ENCODE assay signal across 1 cellular context in the genomic region with DNA sequence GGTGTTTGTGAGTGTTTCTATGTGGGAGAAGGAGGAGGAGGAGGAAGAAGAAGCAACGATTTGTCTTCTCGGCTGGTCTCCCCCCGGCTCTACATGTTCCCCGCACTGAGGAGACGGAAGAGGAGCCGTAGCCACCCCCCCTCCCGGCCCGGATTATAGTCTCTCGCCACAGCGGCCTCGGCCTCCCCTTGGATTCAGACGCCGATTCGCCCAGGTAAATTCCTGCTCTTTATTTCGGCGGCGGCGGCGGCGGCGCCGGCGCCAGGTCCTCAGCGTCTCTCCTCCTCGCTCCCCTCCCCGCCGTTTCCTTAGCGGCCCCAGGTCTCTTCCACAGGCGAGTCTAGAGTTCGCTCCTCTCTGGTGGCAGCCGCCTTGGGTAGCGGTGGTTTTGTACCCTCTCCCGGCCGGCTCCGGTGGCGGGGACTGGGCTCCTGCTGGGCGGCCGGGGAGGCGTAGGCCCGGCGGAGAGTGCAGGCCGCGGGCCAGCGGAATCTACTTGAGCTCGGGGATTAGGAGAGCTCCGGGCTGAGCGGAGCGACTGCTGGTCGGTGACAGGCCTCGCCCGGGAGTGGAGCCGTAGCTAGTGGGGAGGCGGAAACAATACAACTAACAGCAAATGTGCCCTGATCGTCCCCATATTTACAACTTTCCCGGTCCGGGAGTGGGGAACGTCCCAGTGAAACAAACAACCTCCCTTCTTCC.
A peak's percentile ranks its signal among the peaks of the same experiment; 100 is the strongest.
TF ChIP-seq lines count a peak whose summit lies in the region.

No MANE protein-coding gene starts in this region.

TF ChIP-seq in HepG2, 621 proteins besides CTCF, POLR2A, EP300 and RAD21 (continued from another document and continues in another):
- 0 out of 2 replicates have a peak, but pooled peaks have one; percentile 3 for TF ChIP-seq CSRNP2 (CRISPR knock-in tag; conservative IDR thresholded peaks at IDR 0.05; ENCODE audit: low read depth)
- no peak for TF ChIP-seq ZNF576 (CRISPR knock-in tag; IDR thresholded peaks at IDR 0.05)
- no peak for TF ChIP-seq GPN1 (CRISPR knock-in tag; IDR thresholded peaks at IDR 0.05; ENCODE audit: borderline replicate concordance)
- TF ChIP-seq ZNF138 (CRISPR knock-in tag; IDR thresholded peaks at IDR 0.05; ENCODE audit: low read depth) = no peak
- no peak for TF ChIP-seq JUN (CRISPR knock-in tag; IDR thresholded peaks at IDR 0.05)
- TF ChIP-seq ZNF850 (CRISPR knock-in tag; conservative IDR thresholded peaks at IDR 0.05) = no peak
- TF ChIP-seq ZNF543 (CRISPR knock-in tag; IDR thresholded peaks at IDR 0.05) = no peak
- TF ChIP-seq SRF (IDR thresholded peaks at IDR 0.05; ENCODE audit: low read depth, low read length) = no peak
- TF ChIP-seq RBM22 (optimal IDR thresholded peaks at IDR 0.05; ENCODE audit: low read length) = no peak
- TF ChIP-seq PHF20 (CRISPR knock-in tag; IDR thresholded peaks at IDR 0.05) = no peak
- TF ChIP-seq ZNF224 (CRISPR knock-in tag; IDR thresholded peaks at IDR 0.05) = no peak
- no peak for TF ChIP-seq KDM5A (IDR thresholded peaks at IDR 0.05; ENCODE audit: borderline replicate concordance, low read length)
- TF ChIP-seq CCAR2 (optimal IDR thresholded peaks at IDR 0.05; ENCODE audit: low read depth, low read length) = no peak
- no peak for TF ChIP-seq ATRX (CRISPR knock-in tag; IDR thresholded peaks at IDR 0.05; ENCODE audit: borderline replicate concordance)
- no peak for TF ChIP-seq TCF7L2 (IDR thresholded peaks at IDR 0.05; ENCODE audit: low read depth, low read length)
- no peak for TF ChIP-seq SNAPC5 (CRISPR knock-in tag; IDR thresholded peaks at IDR 0.05; ENCODE audit: borderline replicate concordance)
- no peak for TF ChIP-seq ZNF562 (CRISPR knock-in tag; IDR thresholded peaks at IDR 0.05; ENCODE audit: borderline replicate concordance)
- 0 out of 2 replicates have a peak, but pooled peaks have one; percentile 17 for TF ChIP-seq NRL (CRISPR knock-in tag; IDR thresholded peaks at IDR 0.05; ENCODE audit: borderline replicate concordance)
- no peak for TF ChIP-seq SATB2 (CRISPR knock-in tag; IDR thresholded peaks at IDR 0.05)
- TF ChIP-seq REST (IDR thresholded peaks at IDR 0.05; ENCODE audit: borderline replicate concordance in 1 of 2, low read depth in 1 of 2, low read length in 2 of 2) = no peak
- no peak for TF ChIP-seq CBX2 (IDR thresholded peaks at IDR 0.05; ENCODE audit: low read depth, low read length)
- TF ChIP-seq CBX2 (CRISPR knock-in tag; IDR thresholded peaks at IDR 0.05; ENCODE audit: low read depth) = no peak
- TF ChIP-seq PAWR (CRISPR knock-in tag; IDR thresholded peaks at IDR 0.05; ENCODE audit: borderline replicate concordance) = no peak
- TF ChIP-seq ZNF616 (CRISPR knock-in tag; IDR thresholded peaks at IDR 0.05; ENCODE audit: low read depth) = no peak
- TF ChIP-seq ZNF557 (CRISPR knock-in tag; IDR thresholded peaks at IDR 0.05) = no peak
- no peak for TF ChIP-seq ZNF598 (CRISPR knock-in tag; IDR thresholded peaks at IDR 0.05; ENCODE audit: borderline replicate concordance)
- no peak for TF ChIP-seq MBD4 (IDR thresholded peaks at IDR 0.05; ENCODE audit: borderline replicate concordance, low read length)
- TF ChIP-seq ZNF782 (CRISPR knock-in tag; IDR thresholded peaks at IDR 0.05; ENCODE audit: borderline replicate concordance) = 0 out of 2 replicates have a peak, but pooled peaks have one; percentile 34
- no peak for TF ChIP-seq CENPT (CRISPR knock-in tag; IDR thresholded peaks at IDR 0.05; ENCODE audit: low read depth)
- 0 out of 2 replicates have a peak, but pooled peaks have one; percentile 52 for TF ChIP-seq AFF4 (CRISPR knock-in tag; IDR thresholded peaks at IDR 0.05)
- no peak for TF ChIP-seq HOXA3 (CRISPR knock-in tag; IDR thresholded peaks at IDR 0.05)
- TF ChIP-seq FOXO1 (CRISPR knock-in tag; IDR thresholded peaks at IDR 0.05) = peak; percentile 60; the same call in 1 of the 2 replicates
- no peak for TF ChIP-seq IRF1 (CRISPR knock-in tag; IDR thresholded peaks at IDR 0.05; ENCODE audit: low read depth)
- no peak; the same call in 1 of the 2 replicates for TF ChIP-seq HDAC1 (CRISPR knock-in tag; IDR thresholded peaks at IDR 0.05)
- TF ChIP-seq ZNF484 (CRISPR knock-in tag; IDR thresholded peaks at IDR 0.05; ENCODE audit: borderline replicate concordance, low read depth) = no peak
- TF ChIP-seq EHMT2 (IDR thresholded peaks at IDR 0.05; ENCODE audit: borderline replicate concordance, low read depth, low read length) = no peak
- TF ChIP-seq REPIN1 (CRISPR knock-in tag; IDR thresholded peaks at IDR 0.05; ENCODE audit: borderline replicate concordance, low read depth) = no peak
- no peak for TF ChIP-seq NR2F1 (CRISPR knock-in tag; IDR thresholded peaks at IDR 0.05)
- 0 out of 2 replicates have a peak, but pooled peaks have one; percentile 53 for TF ChIP-seq SMAD3 (CRISPR knock-in tag; IDR thresholded peaks at IDR 0.05)
- no peak for TF ChIP-seq ZNF772 (CRISPR knock-in tag; IDR thresholded peaks at IDR 0.05)
- no peak for TF ChIP-seq ZBTB7A (CRISPR knock-in tag; IDR thresholded peaks at IDR 0.05)
- no peak for TF ChIP-seq NFATC3 (CRISPR knock-in tag; IDR thresholded peaks at IDR 0.05)
- TF ChIP-seq PCBP2 (optimal IDR thresholded peaks at IDR 0.05; ENCODE audit: low read depth, low read length, poor library complexity, severe bottlenecking) = no peak
- TF ChIP-seq ZBTB7B (CRISPR knock-in tag; IDR thresholded peaks at IDR 0.05) = no peak
- no peak for TF ChIP-seq ZNF704 (CRISPR knock-in tag; IDR thresholded peaks at IDR 0.05; ENCODE audit: borderline replicate concordance)
- TF ChIP-seq MTF2 (CRISPR knock-in tag; IDR thresholded peaks at IDR 0.05; ENCODE audit: borderline replicate concordance) = no peak
- TF ChIP-seq HOXA9 (CRISPR knock-in tag; IDR thresholded peaks at IDR 0.05; ENCODE audit: borderline replicate concordance) = no peak
- no peak for TF ChIP-seq SP5 (CRISPR knock-in tag; IDR thresholded peaks at IDR 0.05; ENCODE audit: borderline replicate concordance, low read depth)
- TF ChIP-seq, protein P1, sequence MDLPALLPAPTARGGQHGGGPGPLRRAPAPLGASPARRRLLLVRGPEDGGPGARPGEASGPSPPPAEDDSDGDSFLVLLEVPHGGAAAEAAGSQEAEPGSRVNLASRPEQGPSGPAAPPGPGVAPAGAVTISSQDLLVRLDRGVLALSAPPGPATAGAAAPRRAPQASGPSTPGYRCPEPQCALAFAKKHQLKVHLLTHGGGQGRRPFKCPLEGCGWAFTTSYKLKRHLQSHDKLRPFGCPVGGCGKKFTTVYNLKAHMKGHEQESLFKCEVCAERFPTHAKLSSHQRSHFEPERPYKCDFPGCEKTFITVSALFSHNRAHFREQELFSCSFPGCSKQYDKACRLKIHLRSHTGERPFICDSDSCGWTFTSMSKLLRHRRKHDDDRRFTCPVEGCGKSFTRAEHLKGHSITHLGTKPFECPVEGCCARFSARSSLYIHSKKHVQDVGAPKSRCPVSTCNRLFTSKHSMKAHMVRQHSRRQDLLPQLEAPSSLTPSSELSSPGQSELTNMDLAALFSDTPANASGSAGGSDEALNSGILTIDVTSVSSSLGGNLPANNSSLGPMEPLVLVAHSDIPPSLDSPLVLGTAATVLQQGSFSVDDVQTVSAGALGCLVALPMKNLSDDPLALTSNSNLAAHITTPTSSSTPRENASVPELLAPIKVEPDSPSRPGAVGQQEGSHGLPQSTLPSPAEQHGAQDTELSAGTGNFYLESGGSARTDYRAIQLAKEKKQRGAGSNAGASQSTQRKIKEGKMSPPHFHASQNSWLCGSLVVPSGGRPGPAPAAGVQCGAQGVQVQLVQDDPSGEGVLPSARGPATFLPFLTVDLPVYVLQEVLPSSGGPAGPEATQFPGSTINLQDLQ (CRISPR knock-in tag; IDR thresholded peaks at IDR 0.05) = no peak
- TF ChIP-seq NFE2L2 (IDR thresholded peaks at IDR 0.05; ENCODE audit: low read length) = no peak
- no peak for TF ChIP-seq ZKSCAN1 (IDR thresholded peaks at IDR 0.05; ENCODE audit: low read length)
- TF ChIP-seq TOE1 (CRISPR knock-in tag; IDR thresholded peaks at IDR 0.05) = no peak
- no peak for TF ChIP-seq SP140L (CRISPR knock-in tag; IDR thresholded peaks at IDR 0.05; ENCODE audit: borderline replicate concordance)
- no peak for TF ChIP-seq GTF3A (CRISPR knock-in tag; conservative IDR thresholded peaks at IDR 0.05)
- TF ChIP-seq ATF3 (CRISPR knock-in tag; IDR thresholded peaks at IDR 0.05) = 0 out of 2 replicates have a peak, but pooled peaks have one; percentile 15
- no peak for TF ChIP-seq CAMTA2 (CRISPR knock-in tag; IDR thresholded peaks at IDR 0.05; ENCODE audit: borderline replicate concordance)
- no peak for TF ChIP-seq BRCA1 (CRISPR knock-in tag; IDR thresholded peaks at IDR 0.05)
